15 cellular contexts compared by ENCODE assay signal in the genomic region with DNA sequence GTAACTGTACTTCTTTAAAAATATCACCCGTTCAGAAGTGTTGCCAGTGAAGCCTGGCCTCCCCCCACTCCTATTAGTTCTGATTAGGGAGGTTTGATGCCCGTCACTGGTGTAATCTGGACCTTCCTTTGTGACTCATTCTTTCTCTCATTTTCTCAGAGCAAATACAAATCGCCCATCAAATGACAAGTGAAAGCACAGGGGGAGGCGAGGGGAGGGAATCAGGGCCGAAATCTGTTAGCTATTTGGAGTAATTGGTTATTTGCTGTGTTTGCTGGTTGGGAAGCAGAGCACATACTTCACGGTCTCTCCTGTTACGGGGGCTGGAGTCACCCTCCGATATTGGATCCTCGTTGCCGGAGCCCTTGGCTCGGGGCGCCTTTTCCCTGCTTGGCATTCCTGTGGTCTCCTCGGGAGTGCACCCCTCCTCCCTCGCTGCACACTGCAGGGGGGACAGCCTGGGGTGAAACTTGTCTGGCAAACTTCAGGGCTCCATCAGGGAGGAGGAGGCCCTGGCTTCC.
DNase-seq lines count a peak whose midpoint lies in the region; ATAC-seq lines count a peak whose summit lies in the region.
"Had no signal": no experiment of that assay in that cellular context is flagged by ENCODE, and none has a peak within 500 bp of the region (broad histone marks: within the 10 kb centered on the region; RNA-seq: fewer than 3 reads in every experiment).

No MANE protein-coding gene starts in this region.

- peak overlapping the region; percentile 86 for H3K27ac ChIP-seq in SK-N-MC

- peaks cover 5% of the 10 kb centered on the region for H3K4me1 ChIP-seq in skeletal muscle satellite cell (ENCODE audit: control insufficient read depth, insufficient read depth, low read length)
- H3K4me1 ChIP-seq: HAP-1 had no signal

- DNase-seq in GM04504 (ENCODE audit: low read depth) (peak; percentile 32), SK-N-MC (ENCODE audit: low read depth, low spot score) (peak; percentile 32), fibroblast of gingiva (ENCODE audit: low read depth) (peak; percentile 42), cerebellum (ENCODE audit: low spot score) (no peak), NCI-H1105 (lab: John Stamatoyannopoulos, UW) (no peak)
- no peak for DNase-seq in activated CD8-positive, alpha-beta memory T cell treated with anti-CD3 and anti-CD28 coated beads, Interleukin-2, amount 50 U/mL, for 4 hours
- DNase-seq: activated CD4-positive, CD25-positive, alpha-beta regulatory T cell treated with anti-CD3 and anti-CD28 coated beads, Interleukin-2, amount 50 U/mL, for 72 hours; activated T-cell treated with anti-CD3 and anti-CD28 coated beads, Interleukin-2, amount 50 U/mL, for 48 hours; CD8-positive, alpha-beta memory T cell had no signal

- H3K9me3 ChIP-seq in SK-N-MC (ENCODE audit: low read depth, low read length) (no peaks in the 10 kb centered on the region), skeletal muscle satellite cell (replicated peaks; ENCODE audit: low read length) (no peaks in the 10 kb centered on the region)
- H3K9me3 ChIP-seq: HAP-1 had no signal

- ATAC-seq in HG03378 (IDR thresholded peaks at IDR 0.05; ENCODE audit: unreplicated experiment) = no peak
- ATAC-seq: left lobe of liver; natural killer cell treated with Interleukin-12 subunit alpha and Interleukin-12 subunit beta and Interleukin-15 and Interleukin-18, amount 100 ng/mL, for 72 hours had no signal

- no peaks in the 10 kb centered on the region for H3K36me3 ChIP-seq in SK-N-MC (ENCODE audit: insufficient read depth, low read length)
- no peaks in the 10 kb centered on the region for H3K36me3 ChIP-seq in skeletal muscle satellite cell (ENCODE audit: insufficient read depth, low read length)
- H3K36me3 ChIP-seq: HAP-1 had no signal

- H3K4me2 ChIP-seq in skeletal muscle satellite cell (ENCODE audit: low read length) = peak overlapping the region; percentile 66

- H3K4me3 ChIP-seq in SK-N-MC (peak overlapping the region; percentile 75), skeletal muscle satellite cell (ENCODE audit: low read length) (peak overlapping the region; percentile 25)
- H3K4me3 ChIP-seq: HAP-1, skin epidermis had no signal

- H3K9ac ChIP-seq in SK-N-MC (ENCODE audit: insufficient read length) = peak overlapping the region; percentile 66
- no peak overlapping the region for H3K9ac ChIP-seq in skeletal muscle satellite cell (ENCODE audit: low read depth, low read length)

- no peaks in the 10 kb centered on the region for H3K27me3 ChIP-seq in skeletal muscle satellite cell (ENCODE audit: control insufficient read depth, insufficient read depth, low read length)

Comparison
In these comparisons a context has a peak if more than half of its experiments do, and no peak if none do; other contexts are left out.
1. DNase-seq: peak in GM04504 (single experiment), SK-N-MC (single experiment) and fibroblast of gingiva (single experiment); none in activated CD8-positive, alpha-beta memory T cell treated with anti-CD3 and anti-CD28 coated beads, Interleukin-2, amount 50 U/mL, for 4 hours (single experiment), cerebellum (single experiment) and NCI-H1105 (single experiment).